Comparison of ENCODE assay signal across 13 cellular contexts in the genomic region with DNA sequence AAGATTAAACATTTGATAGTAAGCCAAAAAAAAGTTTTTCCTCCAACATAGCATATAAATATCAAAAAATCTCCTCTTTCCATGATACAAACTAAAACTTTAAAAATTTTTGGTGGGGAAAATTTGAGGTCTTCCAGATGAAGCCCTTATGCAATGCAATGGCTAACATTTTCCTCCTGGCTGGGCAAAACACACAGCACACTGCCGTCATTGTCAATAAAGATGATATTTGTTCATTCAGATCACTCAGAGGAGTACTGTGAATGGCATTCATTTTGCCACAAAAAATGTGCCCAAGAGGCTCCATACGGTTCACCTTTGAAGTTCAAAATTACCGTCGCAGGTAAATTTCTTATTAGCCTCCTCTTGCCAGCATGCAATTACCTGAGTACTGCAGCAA. TPM values are rescaled to one million over a fixed set of nuclear protein-coding genes. Genes with fewer than 3 reads are reported as not detected.
DNase-seq lines count a peak whose midpoint lies in the region; ATAC-seq and TF ChIP-seq lines count a peak whose summit lies in the region.
"Had no signal": no experiment of that assay in that cellular context is flagged by ENCODE, and none has a peak within 500 bp of the region (broad histone marks: within the 10 kb centered on the region; RNA-seq: fewer than 3 reads in every experiment).

No MANE protein-coding gene starts in this region.

- peaks cover 14% of the 10 kb centered on the region for H3K4me1 Mint-ChIP-seq in osteocyte (ENCODE audit: unreplicated experiment)
- H3K4me1 Mint-ChIP-seq: CD14-positive monocyte had no signal

- H3K27ac Mint-ChIP-seq in osteocyte (ENCODE audit: unreplicated experiment), result no peak overlapping the region
- H3K27ac Mint-ChIP-seq: CD14-positive monocyte; CD8-positive, alpha-beta T cell had no signal

- ATAC-seq in HG03139 (IDR thresholded peaks at IDR 0.05; ENCODE audit: unreplicated experiment), result no peak
- ATAC-seq: CD8-positive, alpha-beta T cell; HCT116 had no signal

- no peaks in the 10 kb centered on the region for H3K9me3 Mint-ChIP-seq in osteocyte (ENCODE audit: unreplicated experiment)
- H3K9me3 Mint-ChIP-seq: CD14-positive monocyte; CD8-positive, alpha-beta T cell had no signal

- no peak for TF ChIP-seq EP300 in suprapubic skin (IDR thresholded peaks at IDR 0.05)

- no peaks in the 10 kb centered on the region for H3K9me3 ChIP-seq in suprapubic skin

- peaks cover 46% of the 10 kb centered on the region for H3K36me3 Mint-ChIP-seq in osteocyte (ENCODE audit: unreplicated experiment)

- H3K4me1 ChIP-seq in suprapubic skin, result no peaks in the 10 kb centered on the region

- no peak overlapping the region for H3K4me3 Mint-ChIP-seq in osteocyte (ENCODE audit: unreplicated experiment)
- H3K4me3 Mint-ChIP-seq: CD14-positive monocyte; CD8-positive, alpha-beta T cell had no signal

- DNase-seq in NCI-H69 (lab: John Stamatoyannopoulos, UW), result peak; percentile 11
- no peak for DNase-seq in dorsolateral prefrontal cortex
- peak; percentile 12 for DNase-seq in midbrain (lab: John Stamatoyannopoulos, UW)
- no peak for DNase-seq in osteocyte (ENCODE audit: extremely low spot score, unreplicated experiment)
- DNase-seq in COLO829 (ENCODE audit: low spot score), result no peak
- no peak for DNase-seq in suprapubic skin (ENCODE audit: low spot score in 2 of 2)
- DNase-seq: CD8-positive, alpha-beta T cell; DMS53; GM23248 had no signal

- no peak for TF ChIP-seq POLR2A in suprapubic skin (IDR thresholded peaks at IDR 0.05)

- H3K4me3 ChIP-seq in dorsolateral prefrontal cortex, result no peak overlapping the region
- no peak overlapping the region for H3K4me3 ChIP-seq in suprapubic skin
- H3K4me3 ChIP-seq: GM23248 had no signal

- H3K27me3 ChIP-seq in dorsolateral prefrontal cortex (no peaks in the 10 kb centered on the region), suprapubic skin (no peaks in the 10 kb centered on the region)

- no peaks in the 10 kb centered on the region for H3K27me3 Mint-ChIP-seq in osteocyte (ENCODE audit: unreplicated experiment)

- peaks cover 65% of the 10 kb centered on the region for H3K36me3 ChIP-seq in suprapubic skin

- TF ChIP-seq CTCF in dorsolateral prefrontal cortex (IDR thresholded peaks at IDR 0.05 in 54 of 56, conservative IDR thresholded peaks at IDR 0.05 in 2 of 56; ENCODE audit: low read depth in 1 of 56, partially characterized antibody in 56 of 56) (peak in 2 of 56 donors; percentile 11 to 28), osteocyte (IDR thresholded peaks at IDR 0.05) (no peak), suprapubic skin (IDR thresholded peaks at IDR 0.05) (no peak)

- H3K27ac ChIP-seq in dorsolateral prefrontal cortex (peak overlapping the region in 57 of 59 donors; percentile 12 to 96 (median 91)), suprapubic skin (no peak overlapping the region)
- H3K27ac ChIP-seq: GM23248, HL-60 had no signal

- 90% methylated on average over 4 of the region's 4 CpGs for WGBS in suprapubic skin

- intact Hi-C loops in dorsolateral prefrontal cortex (cut with DNase I), result no loop called here

RNA-seq across cellular contexts. Expression of a gene that starts 30.3 kb away (rescaled TPM):
- total RNA-seq in dorsolateral prefrontal cortex, result 10 to 100 TPM in 116 of 120 experiments, 1 to 10 TPM in 4; 9.1 to 27.8 (median 14.9) TPM
- total RNA-seq in osteocyte, result 14.7 and 15.0 TPM in 2 replicates
- total RNA-seq in suprapubic skin, result 10 to 100 TPM; 15.4 to 26.5 (median 19.8) TPM

RNA-seq across cellular contexts. Expression of a gene that starts 33.9 kb away (rescaled TPM):
- total RNA-seq in dorsolateral prefrontal cortex (100 to 1,000 TPM in 115 of 120 experiments, 10 to 100 TPM in 5; 91.4 to 209 (median 146) TPM), osteocyte (74.8 and 79.9 TPM in 2 replicates), suprapubic skin (100 to 1,000 TPM in 1 of 4 donors, 10 to 100 TPM in 3; 35.2 to 113 (median 43.2) TPM)

RNA-seq across cellular contexts. Expression of a gene that starts 36.2 kb away (rescaled TPM):
- total RNA-seq in dorsolateral prefrontal cortex, result 10 to 100 TPM; 26.7 to 82.7 (median 57.8) TPM
- 45.3 and 46.4 TPM in 2 replicates for total RNA-seq in osteocyte
- total RNA-seq in suprapubic skin, result 100 to 1,000 TPM; 108 to 164 (median 132) TPM

Comparison
In these comparisons a context has a peak if more than half of its experiments do, and no peak if none do; other contexts are left out.
1. DNase-seq: peak in NCI-H69 (single experiment) and midbrain (single experiment); none in dorsolateral prefrontal cortex (0 of 10), osteocyte (single experiment), COLO829 (single experiment) and suprapubic skin (0 of 2).